ENCODE assay signal across 27 cellular contexts in the genomic region with DNA sequence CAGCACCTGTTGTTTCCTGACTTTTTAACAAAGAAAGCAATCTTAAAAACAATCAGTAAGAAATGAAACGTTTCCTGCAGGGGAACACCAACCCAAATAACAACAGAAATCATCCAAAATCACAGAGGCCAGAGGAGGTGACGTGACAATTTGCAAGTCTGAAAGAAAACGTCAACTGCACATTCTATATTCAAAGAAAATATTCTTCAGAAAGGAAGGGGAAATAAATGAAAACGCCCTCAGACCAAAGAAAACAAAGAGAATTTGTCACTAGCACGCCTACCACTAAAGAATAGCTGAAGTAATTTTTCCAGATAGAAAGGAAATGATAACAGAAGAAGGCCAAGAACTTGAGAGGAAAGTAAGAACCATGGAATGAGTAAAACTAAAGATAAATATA.
DNase-seq lines count a peak whose midpoint lies in the region; ATAC-seq lines count a peak whose summit lies in the region.
"Had no signal": no experiment of that assay in that cellular context is flagged by ENCODE, and none has a peak within 500 bp of the region (broad histone marks: within the 10 kb centered on the region; RNA-seq: fewer than 3 reads in every experiment).

No MANE protein-coding gene starts in this region.

- peak in 2 of 4 experiments; percentile 19 to 62 for ATAC-seq in T-cell (replicated peaks in 1 of 4)
- ATAC-seq in activated naive CD4-positive, alpha-beta T cell treated with anti-CD3 and anti-CD28 coated beads, Interleukin-2, amount 50 U/mL, for 72 hours = peak; percentile 41 to 74
- peak; percentile 55 for ATAC-seq in stimulated activated effector memory CD8-positive, alpha-beta T cell treated with anti-CD3 and anti-CD28 coated beads, Interleukin-12 subunit alpha, Interleukin-12 subunit beta, amount 100 ng/mL, for 72 hours
- ATAC-seq in GM18502 (IDR thresholded peaks at IDR 0.05; ENCODE audit: poor library complexity, unreplicated experiment) = no peak
- no peak for ATAC-seq in HG03457 (IDR thresholded peaks at IDR 0.05; ENCODE audit: unreplicated experiment)
- ATAC-seq: lower lobe of right lung, PC-3 had no signal

- H3K9me3 Mint-ChIP-seq in activated naive CD4-positive, alpha-beta T cell treated with anti-CD3 and anti-CD28 coated beads, Interleukin-2, amount 10 ng/mL, durations not matched to agents 7 days and 5 days = peaks cover 9% of the 10 kb centered on the region
- peaks cover 2 to 4% (median 3%) of the 10 kb centered on the region in 3 donors for H3K9me3 Mint-ChIP-seq in T-cell
- peaks cover 4 to 9% of the 10 kb centered on the region in 2 donors for H3K9me3 Mint-ChIP-seq in activated naive CD4-positive, alpha-beta T cell treated with anti-CD3 and anti-CD28 coated beads, Interleukin-2, amount 50 U/mL, for 72 hours
- no peaks in the 10 kb centered on the region for H3K9me3 Mint-ChIP-seq in stimulated activated effector memory CD8-positive, alpha-beta T cell treated with anti-CD3 and anti-CD28 coated beads, Interleukin-12 subunit alpha, Interleukin-12 subunit beta, amount 100 ng/mL, for 72 hours

- CTCF ChIA-PET in activated naive CD4-positive, alpha-beta T cell treated with anti-CD3 and anti-CD28 coated beads, Interleukin-2, amount 10 ng/mL, durations not matched to agents 7 days and 5 days (lab: Charles Lee) = interaction anchor here (0.8 kb wide), 1 partner anchor 127 kb away, joined by 3 read pairs; no protein-coding TSS in a partner anchor
- CTCF ChIA-PET in T-cell (lab: Charles Lee) = interaction anchor here in 1 of 2 donors (0.7 to 1.5 kb wide), 3 partner anchors 15 to 311 kb away, joined by 3 to 4 read pairs (median 3); partner anchors contain the start of gene IRF2

- POLR2A ChIA-PET in T-cell (lab: Charles Lee) = no interaction called here

- H3K4me1 Mint-ChIP-seq in activated naive CD4-positive, alpha-beta T cell treated with anti-CD3 and anti-CD28 coated beads, Interleukin-2, amount 10 ng/mL, durations not matched to agents 7 days and 5 days = peaks cover 16% of the 10 kb centered on the region
- peaks cover 5 to 13% (median 10%) of the 10 kb centered on the region in 3 donors for H3K4me1 Mint-ChIP-seq in T-cell
- peaks cover 18% of the 10 kb centered on the region for H3K4me1 Mint-ChIP-seq in stimulated activated effector memory CD8-positive, alpha-beta T cell treated with anti-CD3 and anti-CD28 coated beads, Interleukin-12 subunit alpha, Interleukin-12 subunit beta, amount 100 ng/mL, for 72 hours
- H3K4me1 Mint-ChIP-seq: IgD-negative memory B cell, neural crest cell had no signal

- peak overlapping the region; percentile 75 for H3K27ac Mint-ChIP-seq in activated naive CD4-positive, alpha-beta T cell treated with anti-CD3 and anti-CD28 coated beads, Interleukin-2, amount 10 ng/mL, durations not matched to agents 7 days and 5 days
- peak overlapping the region; percentile 50 to 74 for H3K27ac Mint-ChIP-seq in T-cell
- H3K27ac Mint-ChIP-seq in activated naive CD4-positive, alpha-beta T cell treated with anti-CD3 and anti-CD28 coated beads, Interleukin-2, amount 50 U/mL, for 72 hours = peak overlapping the region in 1 of 2 donors; percentile 79
- peak overlapping the region; percentile 23 for H3K27ac Mint-ChIP-seq in stimulated activated effector memory CD8-positive, alpha-beta T cell treated with anti-CD3 and anti-CD28 coated beads, Interleukin-12 subunit alpha, Interleukin-12 subunit beta, amount 100 ng/mL, for 72 hours
- H3K27ac Mint-ChIP-seq: CD8-positive, alpha-beta memory T cell had no signal

- H3K27me3 Mint-ChIP-seq in activated naive CD4-positive, alpha-beta T cell treated with anti-CD3 and anti-CD28 coated beads, Interleukin-2, amount 10 ng/mL, durations not matched to agents 7 days and 5 days = no peaks in the 10 kb centered on the region
- no peaks in the 10 kb centered on the region for H3K27me3 Mint-ChIP-seq in T-cell
- H3K27me3 Mint-ChIP-seq: CD8-positive, alpha-beta memory T cell; IgD-negative memory B cell had no signal

- peaks cover 11% of the 10 kb centered on the region for H3K36me3 Mint-ChIP-seq in activated naive CD4-positive, alpha-beta T cell treated with anti-CD3 and anti-CD28 coated beads, Interleukin-2, amount 10 ng/mL, durations not matched to agents 7 days and 5 days
- H3K36me3 Mint-ChIP-seq in T-cell = no peaks in the 10 kb centered on the region
- peaks cover 0 to 13% of the 10 kb centered on the region in 2 donors for H3K36me3 Mint-ChIP-seq in activated naive CD4-positive, alpha-beta T cell treated with anti-CD3 and anti-CD28 coated beads, Interleukin-2, amount 50 U/mL, for 72 hours
- no peaks in the 10 kb centered on the region for H3K36me3 Mint-ChIP-seq in stimulated activated effector memory CD8-positive, alpha-beta T cell treated with anti-CD3 and anti-CD28 coated beads, Interleukin-12 subunit alpha, Interleukin-12 subunit beta, amount 100 ng/mL, for 72 hours
- H3K36me3 Mint-ChIP-seq: CD8-positive, alpha-beta memory T cell; IgD-negative memory B cell had no signal

- no peak overlapping the region for H3K4me3 Mint-ChIP-seq in activated naive CD4-positive, alpha-beta T cell treated with anti-CD3 and anti-CD28 coated beads, Interleukin-2, amount 10 ng/mL, durations not matched to agents 7 days and 5 days
- H3K4me3 Mint-ChIP-seq in T-cell = no peak overlapping the region
- H3K4me3 Mint-ChIP-seq in stimulated activated effector memory CD8-positive, alpha-beta T cell treated with anti-CD3 and anti-CD28 coated beads, Interleukin-12 subunit alpha, Interleukin-12 subunit beta, amount 100 ng/mL, for 72 hours = peak overlapping the region; percentile 1
- H3K4me3 Mint-ChIP-seq: CD8-positive, alpha-beta memory T cell; IgD-negative memory B cell; neural crest cell had no signal

- DNase-seq in activated naive CD4-positive, alpha-beta T cell treated with anti-CD3 and anti-CD28 coated beads, Interleukin-2, amount 10 ng/mL, durations not matched to agents 7 days and 5 days = no peak
- no peak for DNase-seq in activated naive CD4-positive, alpha-beta T cell (lab: John Stamatoyannopoulos, UW)
- no peak for DNase-seq in T-cell
- no peak for DNase-seq in activated naive CD4-positive, alpha-beta T cell treated with anti-CD3 and anti-CD28 coated beads, Interleukin-2, amount 50 U/mL, for 72 hours (ENCODE audit: low spot score in 2 of 2)
- DNase-seq in stimulated activated effector memory CD8-positive, alpha-beta T cell treated with anti-CD3 and anti-CD28 coated beads, Interleukin-12 subunit alpha, Interleukin-12 subunit beta, amount 100 ng/mL, for 72 hours (ENCODE audit: low spot score in 2 of 2) = no peak
- DNase-seq: activated CD8-positive, alpha-beta memory T cell treated with anti-CD3 and anti-CD28 coated beads for 24 hours; activated effector memory CD4-positive, alpha-beta T cell treated with anti-CD3 and anti-CD28 coated beads, Interleukin-2, amount 50 U/mL, for 16 hours; CD8-positive, alpha-beta memory T cell; cerebellar nuclear complex; DMS53; foreskin keratinocyte; GDM1; HCEC 1CT; hypothalamus; lower lobe of right lung; NCI-H1105; NCI-H2029 treated with DMSO at 0.1 percent for 48 hours; NCI-H345; posterior cingulate gyrus; SHP77; sigmoid colon; testis had no signal

Comparison
In these comparisons a context has a peak if more than half of its experiments do, and no peak if none do; other contexts are left out.
1. ATAC-seq: peak in activated naive CD4-positive, alpha-beta T cell treated with anti-CD3 and anti-CD28 coated beads, Interleukin-2, amount 50 U/mL, for 72 hours (2 of 2) and stimulated activated effector memory CD8-positive, alpha-beta T cell treated with anti-CD3 and anti-CD28 coated beads, Interleukin-12 subunit alpha, Interleukin-12 subunit beta, amount 100 ng/mL, for 72 hours (single experiment); none in GM18502 (single experiment) and HG03457 (single experiment).